ENCODE assay signal across 8 cellular contexts in the genomic region with DNA sequence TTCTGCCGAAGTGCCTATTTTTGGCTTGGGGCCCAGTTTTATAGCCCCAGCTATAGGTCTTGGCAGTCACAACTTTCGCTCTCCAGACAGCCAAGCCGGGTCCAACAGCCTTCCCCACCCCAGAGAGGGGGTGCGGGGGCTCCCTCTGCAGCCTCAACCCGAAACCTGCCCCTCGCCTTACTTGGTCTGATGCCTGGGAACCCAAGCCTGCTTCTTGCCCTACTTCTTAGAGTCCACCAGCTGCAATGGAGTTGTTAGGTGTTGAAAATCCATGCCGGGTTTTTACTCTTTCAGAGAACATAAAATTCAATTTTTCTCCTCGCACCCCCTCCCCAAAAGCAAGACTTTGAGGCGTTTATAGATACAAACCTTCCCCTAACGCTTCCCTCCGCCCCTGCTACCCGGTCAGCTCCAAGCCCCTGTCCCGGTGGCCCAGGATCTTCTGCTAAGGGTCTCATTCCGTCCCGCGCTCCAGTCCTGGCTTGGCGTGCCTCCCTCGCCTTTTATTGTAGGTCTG.
DNase-seq lines count a peak whose midpoint lies in the region; ATAC-seq and TF ChIP-seq lines count a peak whose summit lies in the region.
"Not testable (repeated sequence)": the region's sequence is repeated elsewhere in the genome, so short reads cannot be mapped to it uniquely, and the experiment has no call there.

No MANE protein-coding gene starts in this region.

- peak overlapping the region; percentile 94 to 99 (median 95) for H3K4me3 Mint-ChIP-seq in naive thymus-derived CD4-positive, alpha-beta T cell

- peak overlapping the region in 3 of 5 donors; percentile 60 to 77 (median 64) for H3K9ac ChIP-seq in subcutaneous abdominal adipose tissue (ENCODE audit: low read length in 5 of 5)

- H3K36me3 ChIP-seq in naive thymus-derived CD4-positive, alpha-beta T cell (ENCODE audit: control insufficient read depth in 2 of 3, insufficient read depth in 3 of 3, low read length in 3 of 3); subcutaneous abdominal adipose tissue (ENCODE audit: control insufficient read depth in 5 of 5, insufficient read depth in 5 of 5, low read length in 5 of 5): not testable (repeated sequence)

- H3K9me3 ChIP-seq in right cardiac atrium (ENCODE audit: control insufficient read depth, low read length); naive thymus-derived CD4-positive, alpha-beta T cell (ENCODE audit: control insufficient read depth in 2 of 3, low read length in 3 of 3); subcutaneous abdominal adipose tissue (ENCODE audit: control insufficient read depth in 5 of 5, low read length in 5 of 5): not testable (repeated sequence)

- intact Hi-C loops in right cardiac atrium (cut with DNase I): not testable (repeated sequence)
- intact Hi-C loops in naive thymus-derived CD4-positive, alpha-beta T cell (cut with micrococcal nuclease): loop anchor here in 1 of 2 donors (5.0 kb wide), 1 partner anchor 115 kb away; the partner anchor contains the start of gene CRLF3

- H3K4me1 Mint-ChIP-seq in naive thymus-derived CD4-positive, alpha-beta T cell: peaks cover 18 to 39% (median 29%) of the 10 kb centered on the region in 7 donors

- H3K4me3 ChIP-seq in HL-60 (replicated peaks; ENCODE audit: insufficient read depth, low read length) (peak overlapping the region; percentile 77), WI38 (ENCODE audit: low read depth, low read length) (peak overlapping the region; percentile 65), right cardiac atrium (ENCODE audit: low read length) (peak overlapping the region; percentile 60), subcutaneous abdominal adipose tissue (ENCODE audit: low read depth in 1 of 5, low read length in 5 of 5) (peak overlapping the region; percentile 72 to 84 (median 78))
- peak overlapping the region; percentile 81 for H3K4me3 ChIP-seq in naive thymus-derived CD4-positive, alpha-beta T cell (ENCODE audit: low read length)

- 2% methylated on average over 18 of the region's 18 CpGs for WGBS in right cardiac atrium

- not testable (repeated sequence) for H3K9me3 Mint-ChIP-seq in naive thymus-derived CD4-positive, alpha-beta T cell

- CTCF ChIA-PET in naive thymus-derived CD4-positive, alpha-beta T cell (lab: Charles Lee): not testable (repeated sequence)

- H3K36me3 Mint-ChIP-seq in naive thymus-derived CD4-positive, alpha-beta T cell: not testable (repeated sequence)

- peak; percentile 22 to 28 for ATAC-seq in right cardiac atrium
- not testable (repeated sequence) for ATAC-seq in naive thymus-derived CD4-positive, alpha-beta T cell

- TF ChIP-seq CTCF in HL-60 (IDR thresholded peaks at IDR 0.05; ENCODE audit: insufficient read depth, low read length); WI38 (IDR thresholded peaks at IDR 0.05; ENCODE audit: low read depth, low read length): not testable (repeated sequence)

- POLR2A ChIA-PET in naive thymus-derived CD4-positive, alpha-beta T cell (lab: Charles Lee): not testable (repeated sequence)

- H3K27ac Mint-ChIP-seq in naive thymus-derived CD4-positive, alpha-beta T cell: peak overlapping the region; percentile 68 to 91 (median 84)

- peak; percentile 68 for DNase-seq in COR-L47 (lab: John Stamatoyannopoulos, UW)
- DNase-seq in HL-60 (ENCODE audit: low read depth in 1 of 2, low spot score in 1 of 2): peak in 1 of 2 experiments; percentile 54
- DNase-seq in NCI-H69 (lab: John Stamatoyannopoulos, UW): peak; percentile 91
- peak; percentile 44 for DNase-seq in central memory CD4-positive, alpha-beta T cell
- DNase-seq in right cardiac atrium: peak in 1 of 3 donors; percentile 47
- peak in 6 of 9 donors; percentile 37 to 65 (median 58) for DNase-seq in naive thymus-derived CD4-positive, alpha-beta T cell

- H3K27ac ChIP-seq in HL-60 (replicated peaks) (peak overlapping the region; percentile 90), right cardiac atrium (ENCODE audit: low read length) (peak overlapping the region; percentile 56), subcutaneous abdominal adipose tissue (ENCODE audit: low read depth, low read length) (peak overlapping the region; percentile 23)
- peak overlapping the region; percentile 54 for H3K27ac ChIP-seq in naive thymus-derived CD4-positive, alpha-beta T cell (ENCODE audit: low read depth, low read length)

- H3K27me3 ChIP-seq in HL-60 (ENCODE audit: insufficient read depth, poor library complexity, severe bottlenecking); right cardiac atrium (ENCODE audit: control insufficient read depth, insufficient read depth); naive thymus-derived CD4-positive, alpha-beta T cell (ENCODE audit: control insufficient read depth in 2 of 2, insufficient read depth in 2 of 2, low read length in 2 of 2): not testable (repeated sequence)
- peaks cover 0 to 10% (median 4%) of the 10 kb centered on the region in 5 donors for H3K27me3 ChIP-seq in subcutaneous abdominal adipose tissue (ENCODE audit: control insufficient read depth in 5 of 5, insufficient read depth in 4 of 5, low read length in 5 of 5)

- peaks cover 0 to 67% (median 9%) of the 10 kb centered on the region in 5 donors for H3K27me3 Mint-ChIP-seq in naive thymus-derived CD4-positive, alpha-beta T cell

- not testable (repeated sequence) for H3K4me1 ChIP-seq in right cardiac atrium (ENCODE audit: control insufficient read depth, insufficient read depth, low read length); naive thymus-derived CD4-positive, alpha-beta T cell (ENCODE audit: control insufficient read depth in 2 of 2, insufficient read depth in 2 of 2, low read length in 2 of 2)
- H3K4me1 ChIP-seq in subcutaneous abdominal adipose tissue (ENCODE audit: control insufficient read depth in 5 of 5, insufficient read depth in 5 of 5, low read length in 5 of 5): peaks cover 0 to 43% (median 27%) of the 10 kb centered on the region in 5 donors

Comparison
In these comparisons a context has a peak if more than half of its experiments do, and no peak if none do; other contexts are left out.
1. H3K27ac ChIP-seq: peak in every context shown above with its lines; median percentile 90 in HL-60; 56 in right cardiac atrium; 54 in naive thymus-derived CD4-positive, alpha-beta T cell; 23 in subcutaneous abdominal adipose tissue.